In genomic region chr7:94898340-94898739, GRCh38 we compare ENCODE assay signal across 26 cellular contexts. TPM values are rescaled to one million over a fixed set of nuclear protein-coding genes. Genes with fewer than 3 reads are reported as not detected.
"Had no signal": no experiment of that assay in that cellular context is flagged by ENCODE, and none has a peak within 500 bp of the region (broad histone marks: within the 10 kb centered on the region; RNA-seq: fewer than 3 reads in every experiment).

No MANE protein-coding gene starts in this region.

- DNase-seq: Karpas-422; KBM-7; MG63; NCI-H1092; NCI-H1105 treated with DMSO at 0.1 percent for 48 hours; NCI-H1417 treated with DMSO at 0.1 percent for 48 hours; NCI-H146; NCI-H1694 treated with DMSO at 0.1 percent for 48 hours; NCI-H1930; NCI-H2081; NCI-H2171; NCI-H226; NCI-H446; NCI-H510A; NCI-H524 treated with DMSO at 0.1 percent for 48 hours; NCI-H69; NCI-H774; NK-92 treated with Interleukin-12 subunit alpha and Interleukin-12 subunit beta, amount 100 ng/mL, for 24 hours; PC-3; SHP77; SK-N-SH; SW 1271; T-cell had no signal

- H3K4me3 ChIP-seq: MG63 had no signal

- ATAC-seq: Panc1, PC-3, T-cell had no signal

- H3K27ac ChIP-seq: RWPE1 had no signal

- H3K9ac ChIP-seq: SK-N-SH had no signal

- H3K4me2 ChIP-seq: SK-N-SH had no signal

- H3K9me3 ChIP-seq: MG63, SK-N-SH had no signal

- H3K27me3 ChIP-seq: MG63 had no signal

- H3K36me3 ChIP-seq: MG63 had no signal

RNA-seq across cellular contexts. Expression of gene PPP1R9A, which starts 9.1 kb away (rescaled TPM):
- total RNA-seq: OCI-LY7 had no signal
